2 cellular contexts compared by ENCODE assay signal in genomic region chr10:42519761-42520460, GRCh38.
TF ChIP-seq lines count a peak whose summit lies in the region.

No MANE protein-coding gene starts in this region.

TF ChIP-seq in liver, 16 proteins besides CTCF, POLR2A, EP300 and RAD21 (continued from another document):
- TF ChIP-seq ZBTB33 (IDR thresholded peaks at IDR 0.05) (no peak), YY1 (IDR thresholded peaks at IDR 0.05) (no peak), JUND (IDR thresholded peaks at IDR 0.05) (no peak), REST (IDR thresholded peaks at IDR 0.05) (no peak), MAX (IDR thresholded peaks at IDR 0.05) (no peak), HNF4G (IDR thresholded peaks at IDR 0.05) (no peak), GABPA (IDR thresholded peaks at IDR 0.05 in 1 of 2, conservative IDR thresholded peaks at IDR 0.05 in 1 of 2) (no peak)

TF ChIP-seq in GM12878, 131 proteins besides CTCF, POLR2A, EP300 and RAD21 (continued from another document):
- TF ChIP-seq HDAC6 (IDR thresholded peaks at IDR 0.05; ENCODE audit: unreplicated experiment) (no peak), MEF2B (IDR thresholded peaks at IDR 0.05; ENCODE audit: partially characterized antibody, poor library complexity, severe bottlenecking) (no peak), SKIL (IDR thresholded peaks at IDR 0.05; ENCODE audit: low read depth, poor library complexity, severe bottlenecking) (no peak), ZZZ3 (IDR thresholded peaks at IDR 0.05; ENCODE audit: control insufficient read depth, insufficient read length, low read depth) (no peak), KLF5 (IDR thresholded peaks at IDR 0.05; ENCODE audit: partially characterized antibody) (no peak), ZNF384 (IDR thresholded peaks at IDR 0.05; ENCODE audit: borderline replicate concordance, low read depth, low read length) (no peak), POLR2AphosphoS2 (IDR thresholded peaks at IDR 0.05; ENCODE audit: low read depth, low read length) (no peak)
